Comparison of ENCODE assay signal across 11 cellular contexts in genomic region chr5:174725261-174725990, GRCh38. TPM values are rescaled to one million over a fixed set of nuclear protein-coding genes. Genes with fewer than 3 reads are reported as not detected.
DNase-seq lines count a peak whose midpoint lies in the region; ATAC-seq, FAIRE-seq and TF ChIP-seq lines count a peak whose summit lies in the region.
"Had no signal": no experiment of that assay in that cellular context is flagged by ENCODE, and none has a peak within 500 bp of the region (broad histone marks: within the 10 kb centered on the region; RNA-seq: fewer than 3 reads in every experiment).

No MANE protein-coding gene starts in this region.

- no peaks in the 10 kb centered on the region for H3K9me3 ChIP-seq in ES-I3 (ENCODE audit: control insufficient read depth, insufficient read depth, low read length)
- H3K9me3 ChIP-seq in gastrocnemius medialis: no peaks in the 10 kb centered on the region

- H3K27ac ChIP-seq in VCaP: peak overlapping the region; percentile 71; the same call in 1 of the 2 replicates
- H3K27ac ChIP-seq in gastrocnemius medialis: no peak overlapping the region

- H3K4me3 ChIP-seq in iPS-11a (ENCODE audit: low read depth, low read length) (peak overlapping the region; percentile 56), gastrocnemius medialis (peak overlapping the region; percentile 67 to 81 (median 73))

- H3K4me1 ChIP-seq in ES-I3 (ENCODE audit: insufficient read depth, low read length): peaks cover 17% of the 10 kb centered on the region
- H3K4me1 ChIP-seq in gastrocnemius medialis: peaks cover 11 to 13% of the 10 kb centered on the region in 2 donors

- DNase-seq in gastrocnemius medialis (no peak), RKO (ENCODE audit: low spot score) (no peak), RCC 7860 (ENCODE audit: low spot score) (no peak)
- no peak for DNase-seq in activated CD4-positive, CD25-positive, alpha-beta regulatory T cell treated with anti-CD3 and anti-CD28 coated beads, Interleukin-2, amount 50 U/mL, for 72 hours
- DNase-seq: activated effector memory CD4-positive, alpha-beta T cell treated with anti-CD3 and anti-CD28 coated beads, Interleukin-2, amount 50 U/mL, for 16 hours; KG1 had no signal

- TF ChIP-seq POLR2A in gastrocnemius medialis (IDR thresholded peaks at IDR 0.05): no peak

- H3K9ac ChIP-seq in ES-I3 (ENCODE audit: low read depth, low read length): peak overlapping the region; percentile 79; the same call in 1 of the 2 replicates

- ATAC-seq in gastrocnemius medialis (no peak), HG03159 (IDR thresholded peaks at IDR 0.05; ENCODE audit: unreplicated experiment) (no peak)

- FAIRE-seq in RCC 7860 (lab: Jason Lieb, UNC): no peak
- FAIRE-seq: frontal cortex had no signal

- no peaks in the 10 kb centered on the region for H3K36me3 ChIP-seq in ES-I3 (ENCODE audit: insufficient read depth, low read length)
- H3K36me3 ChIP-seq in gastrocnemius medialis: peaks cover 0 to 4% of the 10 kb centered on the region in 2 donors

- H3K27me3 ChIP-seq in gastrocnemius medialis: peaks cover 29 to 37% (median 31%) of the 10 kb centered on the region in 3 donors

- in situ Hi-C loops in gastrocnemius medialis (cut with MboI; ENCODE audit: low sequenced_read_pairs in 4 of 4): no loop called here

- TF ChIP-seq CTCF in VCaP (conservative IDR thresholded peaks at IDR 0.05) (no peak), gastrocnemius medialis (IDR thresholded peaks at IDR 0.05 in 4 of 5, conservative IDR thresholded peaks at IDR 0.05 in 1 of 5) (no peak)

- intact Hi-C loops in gastrocnemius medialis (cut with DNase I; ENCODE audit: low total_unique reads): no loop called here

RNA-seq across cellular contexts. Expression of gene MSX2, which starts 1.0 kb away (rescaled TPM):
- total RNA-seq in gastrocnemius medialis: 1 to 10 TPM in 2 of 4 donors, under 1 TPM in 2; 0.95 to 2.1 (median 1.1) TPM
